Comparison of ENCODE assay signal across 9 cellular contexts in genomic region chr13:73717632-73718031, GRCh38.
DNase-seq lines count a peak whose midpoint lies in the region; ATAC-seq and TF ChIP-seq lines count a peak whose summit lies in the region.
"Had no signal": no experiment of that assay in that cellular context is flagged by ENCODE, and none has a peak within 500 bp of the region (broad histone marks: within the 10 kb centered on the region; RNA-seq: fewer than 3 reads in every experiment).

No MANE protein-coding gene starts in this region.

- ATAC-seq in naive thymus-derived CD4-positive, alpha-beta T cell: no peak
- no peak for ATAC-seq in upper lobe of left lung (ENCODE audit: low FRiP score in 2 of 2)
- ATAC-seq in HG03039 (IDR thresholded peaks at IDR 0.05; ENCODE audit: unreplicated experiment): no peak

- peaks cover 34 to 43% of the 10 kb centered on the region in 2 donors for H3K4me1 ChIP-seq in naive thymus-derived CD4-positive, alpha-beta T cell (ENCODE audit: control insufficient read depth in 2 of 2, insufficient read depth in 2 of 2, low read length in 2 of 2)
- peaks cover 3 to 25% (median 8%) of the 10 kb centered on the region in 4 donors for H3K4me1 ChIP-seq in upper lobe of left lung

- 7 to 9% methylated on average over 2 of the region's 2 CpGs for WGBS in upper lobe of left lung, 2 donors

- peaks cover 11 to 40% (median 21%) of the 10 kb centered on the region in 5 donors for H3K36me3 Mint-ChIP-seq in naive thymus-derived CD4-positive, alpha-beta T cell

- no peak for TF ChIP-seq EP300 in upper lobe of left lung (IDR thresholded peaks at IDR 0.05)

- intact Hi-C loops in naive thymus-derived CD4-positive, alpha-beta T cell (cut with micrococcal nuclease): loop anchor here (2.0 to 10.0 kb wide), 5 partner anchors 535 to 1830 kb away; partner anchors contain the start of genes BORA (in 1 of the 2), MZT1 (in 1 of the 2) and UCHL3 (in 1 of the 2)

- H3K4me3 ChIP-seq in cardiac fibroblast (replicated peaks in 1 of 2; ENCODE audit: low read depth in 2 of 2, low read length in 2 of 2) (no peak overlapping the region), upper lobe of left lung (no peak overlapping the region)
- no peak overlapping the region for H3K4me3 ChIP-seq in naive thymus-derived CD4-positive, alpha-beta T cell (ENCODE audit: low read length)

- peak overlapping the region; percentile 7 for H3K27ac ChIP-seq in naive thymus-derived CD4-positive, alpha-beta T cell (ENCODE audit: low read depth, low read length)
- H3K27ac ChIP-seq in upper lobe of left lung: no peak overlapping the region

- peak; percentile 40 for DNase-seq in NCI-H2171 treated with DMSO at 0.1 percent for 48 hours (lab: John Stamatoyannopoulos, UW)
- DNase-seq in NCI-H2171 (lab: John Stamatoyannopoulos, UW): no peak
- peak; percentile 2 for DNase-seq in NCI-H69 (lab: John Stamatoyannopoulos, UW)
- peak; percentile 27 to 64 for DNase-seq in cardiac fibroblast (ENCODE audit: low read depth in 2 of 2)
- no peak for DNase-seq in naive thymus-derived CD4-positive, alpha-beta T cell
- no peak for DNase-seq in upper lobe of left lung
- no peak for DNase-seq in NCI-H128 (lab: John Stamatoyannopoulos, UW; ENCODE audit: unreplicated experiment)
- DNase-seq: ACHN had no signal

- POLR2A ChIA-PET in naive thymus-derived CD4-positive, alpha-beta T cell (lab: Charles Lee): interaction anchor here (1.0 to 1.3 kb wide), 5 partner anchors 15 to 413 kb away, joined by 3 to 5 read pairs (median 4); no protein-coding TSS in a partner anchor

- H3K9me3 ChIP-seq in naive thymus-derived CD4-positive, alpha-beta T cell (ENCODE audit: control insufficient read depth in 2 of 3, low read length in 3 of 3): no peaks in the 10 kb centered on the region
- H3K9me3 ChIP-seq in upper lobe of left lung: no peaks in the 10 kb centered on the region

- H3K4me3 Mint-ChIP-seq in naive thymus-derived CD4-positive, alpha-beta T cell: peak overlapping the region in 9 of 10 donors; percentile 1 to 74 (median 51)

- peaks cover 27 to 91% (median 73%) of the 10 kb centered on the region in 7 donors for H3K4me1 Mint-ChIP-seq in naive thymus-derived CD4-positive, alpha-beta T cell

- peaks cover 0 to 4% (median 0%) of the 10 kb centered on the region in 5 donors for H3K27me3 Mint-ChIP-seq in naive thymus-derived CD4-positive, alpha-beta T cell

- CTCF ChIA-PET in naive thymus-derived CD4-positive, alpha-beta T cell (lab: Charles Lee): interaction anchor here (0.6 kb wide), 1 partner anchor 69 kb away, joined by 6 read pairs; no protein-coding TSS in a partner anchor

- TF ChIP-seq CTCF in cardiac fibroblast (IDR thresholded peaks at IDR 0.05; ENCODE audit: low read depth, low read length): no peak
- no peak for TF ChIP-seq CTCF in upper lobe of left lung (IDR thresholded peaks at IDR 0.05)

- peak overlapping the region; percentile 26 to 97 (median 87) for H3K27ac Mint-ChIP-seq in naive thymus-derived CD4-positive, alpha-beta T cell

- TF ChIP-seq POLR2A in upper lobe of left lung (IDR thresholded peaks at IDR 0.05): no peak

- no peaks in the 10 kb centered on the region for H3K27me3 ChIP-seq in naive thymus-derived CD4-positive, alpha-beta T cell (ENCODE audit: control insufficient read depth in 2 of 2, insufficient read depth in 2 of 2, low read length in 2 of 2)
- H3K27me3 ChIP-seq in upper lobe of left lung: no peaks in the 10 kb centered on the region

- peaks cover 0 to 3% (median 0%) of the 10 kb centered on the region in 11 donors for H3K9me3 Mint-ChIP-seq in naive thymus-derived CD4-positive, alpha-beta T cell

- peaks cover 0 to 23% (median 7%) of the 10 kb centered on the region in 3 experiments for H3K36me3 ChIP-seq in naive thymus-derived CD4-positive, alpha-beta T cell (ENCODE audit: control insufficient read depth in 2 of 3, insufficient read depth in 3 of 3, low read length in 3 of 3)
- no peaks in the 10 kb centered on the region for H3K36me3 ChIP-seq in upper lobe of left lung

Comparison
In these comparisons a context has a peak if more than half of its experiments do, and no peak if none do; other contexts are left out.
1. DNase-seq: peak in NCI-H2171 treated with DMSO at 0.1 percent for 48 hours (single experiment), NCI-H69 (single experiment) and cardiac fibroblast (2 of 2); none in NCI-H2171 (single experiment), naive thymus-derived CD4-positive, alpha-beta T cell (0 of 9), upper lobe of left lung (0 of 2) and NCI-H128 (single experiment).